ENCODE assay signal across 7 cellular contexts in the genomic region with DNA sequence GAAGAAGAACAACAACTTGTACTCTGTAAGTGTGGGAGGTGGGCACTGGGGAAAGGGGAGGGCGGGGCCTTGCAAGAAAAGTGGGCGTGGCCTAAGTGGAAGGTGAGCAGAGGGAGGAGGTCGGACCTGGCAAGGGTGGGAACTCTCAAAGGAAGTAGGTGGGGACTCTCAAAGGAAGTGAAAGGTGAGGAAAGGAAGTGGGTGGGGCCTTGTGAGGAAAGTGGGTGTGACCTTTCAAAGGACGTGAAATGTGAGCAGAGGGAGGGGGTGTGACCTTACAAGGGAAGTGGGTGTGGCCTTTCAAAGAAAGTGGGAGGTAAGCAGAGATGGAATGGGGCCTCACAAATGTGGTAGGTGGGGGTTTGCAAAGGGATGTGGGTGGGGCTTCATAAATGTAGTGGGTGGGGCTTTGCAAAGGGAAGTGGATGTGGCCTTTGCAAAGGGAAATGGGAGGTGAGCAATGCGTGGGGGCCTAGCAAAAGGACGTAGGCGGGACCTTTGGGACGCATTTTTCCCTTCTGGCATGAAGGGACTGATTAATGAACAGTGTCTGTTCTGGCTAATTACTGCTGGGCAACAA. TPM values are rescaled to one million over a fixed set of nuclear protein-coding genes. Genes with fewer than 3 reads are reported as not detected.
DNase-seq lines count a peak whose midpoint lies in the region; ATAC-seq, FAIRE-seq and TF ChIP-seq lines count a peak whose summit lies in the region.

No MANE protein-coding gene starts in this region.

- FAIRE-seq in kidney (lab: Jason Lieb, UNC), result no peak

- TF ChIP-seq CTCF in kidney (IDR thresholded peaks at IDR 0.05; ENCODE audit: borderline replicate concordance, extremely low read depth, insufficient read depth), result no peak
- no peak for TF ChIP-seq CTCF in upper lobe of right lung (IDR thresholded peaks at IDR 0.05)

- H3K27ac ChIP-seq in kidney (ENCODE audit: low read depth in 2 of 2, low read length in 2 of 2) (no peak overlapping the region), upper lobe of right lung (no peak overlapping the region)

- H3K4me1 ChIP-seq in kidney (ENCODE audit: control insufficient read depth in 1 of 2, insufficient read depth in 1 of 2, low read depth in 1 of 2, low read length in 2 of 2) (no peaks in the 10 kb centered on the region), upper lobe of right lung (no peaks in the 10 kb centered on the region)

- no peak overlapping the region for H3K9ac ChIP-seq in kidney (ENCODE audit: low read length in 2 of 2)

- no peaks in the 10 kb centered on the region for H3K9me3 ChIP-seq in kidney (ENCODE audit: control insufficient read depth in 1 of 2, low read length in 2 of 2)
- no peaks in the 10 kb centered on the region for H3K9me3 ChIP-seq in upper lobe of right lung

- H3K4me3 ChIP-seq in kidney (ENCODE audit: low read length in 2 of 2) (no peak overlapping the region), upper lobe of right lung (no peak overlapping the region)

- ATAC-seq in GM19438 (IDR thresholded peaks at IDR 0.05; ENCODE audit: low read depth, unreplicated experiment) (peak; percentile 66), upper lobe of right lung (peak; percentile 88), HG03571 (IDR thresholded peaks at IDR 0.05; ENCODE audit: unreplicated experiment) (no peak)

- intact Hi-C loops in kidney (cut with DNase I) (no loop called here), upper lobe of right lung (cut with DNase I) (no loop called here)

- DNase-seq in NCI-H774 (lab: John Stamatoyannopoulos, UW), result peak; percentile 6
- peak; percentile 16 for DNase-seq in activated T-cell treated with anti-CD3 and anti-CD28 coated beads for 24 hours (ENCODE audit: low read depth)
- DNase-seq in kidney, result peak; percentile 76
- peak; percentile 67 for DNase-seq in upper lobe of right lung
- DNase-seq in NCI-H1105 treated with DMSO at 0.1 percent for 48 hours (lab: John Stamatoyannopoulos, UW), result no peak

- no peaks in the 10 kb centered on the region for H3K27me3 ChIP-seq in upper lobe of right lung

- H3K36me3 ChIP-seq in kidney (ENCODE audit: control insufficient read depth in 1 of 2, insufficient read depth in 2 of 2, low read length in 2 of 2) (no peaks in the 10 kb centered on the region), upper lobe of right lung (no peaks in the 10 kb centered on the region)

RNA-seq across cellular contexts. Expression of gene ACSBG2, which starts 25.9 kb away (rescaled TPM):
- not detected for total RNA-seq in kidney
- 2.1 TPM for polyA plus RNA-seq in kidney (ENCODE audit: insufficient read depth, low read depth, low replicate concordance)
- not detected for total RNA-seq in upper lobe of right lung

RNA-seq across cellular contexts. Expression of gene RFX2, which starts 51.1 kb away (rescaled TPM):
- total RNA-seq in kidney (12.6 TPM), upper lobe of right lung (11.7 TPM)
- 4.6 TPM for polyA plus RNA-seq in kidney (ENCODE audit: insufficient read depth, low read depth, low replicate concordance)
